ENCODE assay signal across 22 cellular contexts in the genomic region with DNA sequence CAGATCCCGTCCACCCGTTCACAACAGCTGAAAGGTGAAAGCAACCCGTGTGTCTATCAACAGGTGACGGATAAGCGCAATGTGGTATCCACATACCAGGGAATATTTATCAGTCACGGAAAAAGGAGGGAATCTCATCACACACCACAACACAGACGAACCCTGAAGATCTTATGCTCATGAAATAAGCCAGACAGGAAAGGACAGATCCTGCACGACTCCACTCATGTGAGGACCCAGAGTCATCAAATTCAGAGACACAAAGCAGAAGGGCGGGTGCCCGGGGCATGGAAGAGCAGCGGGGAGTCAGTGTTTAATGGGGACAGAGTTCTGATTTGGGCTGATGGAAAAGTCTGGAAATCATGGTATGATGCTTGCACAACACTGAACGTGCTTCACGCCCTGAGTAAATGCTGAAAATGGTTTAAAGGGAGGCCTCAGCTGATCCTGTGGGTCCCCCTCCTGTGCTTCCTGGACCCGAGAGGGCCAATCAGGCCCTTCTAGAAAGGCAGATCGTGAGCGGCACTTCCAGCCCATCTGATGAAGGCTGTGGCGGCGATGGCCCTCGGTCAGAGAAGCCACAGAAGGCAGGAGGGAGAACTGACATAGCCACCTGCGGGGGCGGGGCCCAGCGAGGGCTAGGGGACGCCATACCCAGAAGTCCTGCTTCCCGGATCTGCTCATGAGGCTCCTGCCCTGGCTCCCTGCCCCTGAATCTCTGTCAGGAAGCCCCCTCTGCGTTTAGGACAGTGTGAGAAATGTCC. TPM values are rescaled to one million over a fixed set of nuclear protein-coding genes. Genes with fewer than 3 reads are reported as not detected.
"Had no signal": no experiment of that assay in that cellular context is flagged by ENCODE, and none has a peak within 500 bp of the region (broad histone marks: within the 10 kb centered on the region; RNA-seq: fewer than 3 reads in every experiment).

No MANE protein-coding gene starts in this region.

- H3K27me3 ChIP-seq: body of pancreas, testis, upper lobe of left lung had no signal

- H3K9me3 Mint-ChIP-seq: activated naive CD8-positive, alpha-beta T cell treated with anti-CD3 and anti-CD28 coated beads for 36 hours; activated T-helper 1 cell treated with anti-CD3 and anti-CD28 coated beads, Interleukin-12 subunit alpha, Interleukin-12 subunit beta, Interleukin-2, Interleukin-4 antibody, amounts not matched to agents 30 ng/mL and 10 ng/mL and 1 ng/mL, durations not matched to agents 14 hours and 24 hours and 36 hours; central memory CD8-positive, alpha-beta T cell; naive thymus-derived CD4-positive, alpha-beta T cell had no signal

- H3K27ac Mint-ChIP-seq: activated naive CD8-positive, alpha-beta T cell treated with anti-CD3 and anti-CD28 coated beads for 36 hours; activated T-helper 1 cell treated with anti-CD3 and anti-CD28 coated beads, Interleukin-12 subunit alpha, Interleukin-12 subunit beta, Interleukin-2, Interleukin-4 antibody, amounts not matched to agents 30 ng/mL and 10 ng/mL and 1 ng/mL, durations not matched to agents 14 hours and 24 hours and 36 hours; naive thymus-derived CD4-positive, alpha-beta T cell had no signal

- H3K36me3 Mint-ChIP-seq: activated naive CD8-positive, alpha-beta T cell treated with anti-CD3 and anti-CD28 coated beads for 36 hours; naive thymus-derived CD4-positive, alpha-beta T cell had no signal

- H3K4me1 Mint-ChIP-seq: activated naive CD8-positive, alpha-beta T cell treated with anti-CD3 and anti-CD28 coated beads for 36 hours; central memory CD8-positive, alpha-beta T cell had no signal

- H3K27ac ChIP-seq: body of pancreas, heart right ventricle, neutrophil, stomach, testis, upper lobe of left lung had no signal

- H3K27me3 Mint-ChIP-seq: activated naive CD8-positive, alpha-beta T cell treated with anti-CD3 and anti-CD28 coated beads for 36 hours had no signal

- H3K4me1 ChIP-seq: heart right ventricle, upper lobe of left lung had no signal

- H3K36me3 ChIP-seq: heart right ventricle, neutrophil, stomach, upper lobe of left lung had no signal

- H3K4me3 Mint-ChIP-seq: activated naive CD8-positive, alpha-beta T cell treated with anti-CD3 and anti-CD28 coated beads for 36 hours; activated T-helper 1 cell treated with anti-CD3 and anti-CD28 coated beads, Interleukin-12 subunit alpha, Interleukin-12 subunit beta, Interleukin-2, Interleukin-4 antibody, amounts not matched to agents 30 ng/mL and 10 ng/mL and 1 ng/mL, durations not matched to agents 14 hours and 24 hours and 36 hours; central memory CD8-positive, alpha-beta T cell had no signal

- DNase-seq: activated CD4-positive, alpha-beta T cell treated with anti-CD3 and anti-CD28 coated beads, Interleukin-2, amount 50 U/mL, for 1 hour; activated CD8-positive, alpha-beta memory T cell treated with anti-CD3 and anti-CD28 coated beads for 24 hours; activated naive CD8-positive, alpha-beta T cell treated with anti-CD3 and anti-CD28 coated beads for 36 hours; amygdala; body of pancreas; effector memory CD4-positive, alpha-beta T cell; foreskin melanocyte; heart right ventricle; left cardiac atrium; naive thymus-derived CD4-positive, alpha-beta T cell; stimulated activated CD4-positive, alpha-beta T cell treated with anti-CD3 and anti-CD28 coated beads, Interleukin-12 subunit alpha, Interleukin-12 subunit beta, amount 100 ng/mL, for 4 hours; stimulated activated CD4-positive, alpha-beta T cell treated with anti-CD3 and anti-CD28 coated beads, Interleukin-2, amount 100 ng/mL, for 24 hours; stomach; testis; upper lobe of left lung had no signal

- ATAC-seq: activated CD4-positive, CD25-positive, alpha-beta regulatory T cell treated with anti-CD3 and anti-CD28 coated beads, Interleukin-2, amount 50 U/mL, for 24 hours; body of pancreas; heart right ventricle; left cardiac atrium; mucosa of descending colon; naive thymus-derived CD4-positive, alpha-beta T cell had no signal

- H3K4me3 ChIP-seq: body of pancreas, heart right ventricle, mucosa of descending colon, stomach, testis, upper lobe of left lung had no signal

- H3K9me3 ChIP-seq: body of pancreas, heart right ventricle, mucosa of descending colon, neutrophil, stomach, testis, upper lobe of left lung had no signal

RNA-seq across cellular contexts. Expression of gene WDR86, which starts 19.1 kb away (rescaled TPM):
- total RNA-seq: activated naive CD8-positive, alpha-beta T cell treated with anti-CD3 and anti-CD28 coated beads for 36 hours; activated T-helper 1 cell treated with anti-CD3 and anti-CD28 coated beads, Interleukin-12 subunit alpha, Interleukin-12 subunit beta, Interleukin-2, Interleukin-4 antibody, amounts not matched to agents 30 ng/mL and 10 ng/mL and 1 ng/mL, durations not matched to agents 14 hours and 24 hours and 36 hours had no signal
- polyA plus RNA-seq: fibroblast of lung had no signal

RNA-seq across cellular contexts. Expression of gene CRYGN, which starts 49.2 kb away (rescaled TPM):
- total RNA-seq: activated T-helper 1 cell treated with anti-CD3 and anti-CD28 coated beads, Interleukin-12 subunit alpha, Interleukin-12 subunit beta, Interleukin-2, Interleukin-4 antibody, amounts not matched to agents 30 ng/mL and 10 ng/mL and 1 ng/mL, durations not matched to agents 14 hours and 24 hours and 36 hours; body of pancreas; renal cortical epithelial cell; stomach had no signal
- polyA plus RNA-seq: stomach had no signal
